Comparison of ENCODE assay signal across 13 cellular contexts in the genomic region with DNA sequence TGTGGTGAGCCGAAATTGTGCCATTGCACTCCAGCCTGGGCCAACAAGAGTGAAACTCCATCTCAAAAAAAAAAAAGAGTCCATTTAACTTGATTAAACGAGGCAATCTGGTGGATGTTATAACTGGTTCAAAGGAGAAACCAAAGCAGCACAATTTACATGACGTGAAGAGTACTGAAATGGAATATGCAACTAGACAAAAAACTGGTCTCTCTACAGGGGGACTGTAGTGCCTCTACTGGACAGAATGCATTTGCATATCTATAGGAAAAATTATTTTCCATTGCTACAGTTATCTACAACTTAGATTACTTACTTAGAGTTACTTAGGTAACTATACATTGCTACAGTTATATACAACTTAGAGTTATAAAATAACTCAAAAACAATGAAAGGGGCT. TPM values are rescaled to one million over a fixed set of nuclear protein-coding genes. Genes with fewer than 3 reads are reported as not detected.
DNase-seq lines count a peak whose midpoint lies in the region; ATAC-seq and TF ChIP-seq lines count a peak whose summit lies in the region.
"Had no signal": no experiment of that assay in that cellular context is flagged by ENCODE, and none has a peak within 500 bp of the region (broad histone marks: within the 10 kb centered on the region; RNA-seq: fewer than 3 reads in every experiment).

No MANE protein-coding gene starts in this region.

- peak; percentile 47 for TF ChIP-seq CTCF in BE2C (IDR thresholded peaks at IDR 0.05; ENCODE audit: low read depth, low read length)
- TF ChIP-seq CTCF in HFFc6 (IDR thresholded peaks at IDR 0.05) = peak; percentile 77
- peak; percentile 16 to 45 for TF ChIP-seq CTCF in brain (conservative IDR thresholded peaks at IDR 0.05)
- TF ChIP-seq CTCF in kidney epithelial cell (IDR thresholded peaks at IDR 0.05; ENCODE audit: insufficient read depth, low read length, poor library complexity, severe bottlenecking) = peak; percentile 27

- ATAC-seq in HG02588 (IDR thresholded peaks at IDR 0.05; ENCODE audit: unreplicated experiment) = no peak
- ATAC-seq: mucosa of descending colon had no signal

- H3K4me1 Mint-ChIP-seq in HFFc6 (ENCODE audit: low read depth) = peaks cover 76% of the 10 kb centered on the region
- peaks cover 81% of the 10 kb centered on the region for H3K4me1 Mint-ChIP-seq in brain

- no peak overlapping the region for H3K4me3 Mint-ChIP-seq in HFFc6
- H3K4me3 Mint-ChIP-seq in brain = peak overlapping the region in 1 of 5 experiments; percentile 75

- H3K27me3 Mint-ChIP-seq in HFFc6 (ENCODE audit: insufficient read depth) = peaks cover 7% of the 10 kb centered on the region
- peaks cover 12% of the 10 kb centered on the region for H3K27me3 Mint-ChIP-seq in brain

- H3K4me3 ChIP-seq in BE2C (ENCODE audit: low read depth, low read length) (no peak overlapping the region), kidney epithelial cell (ENCODE audit: low read depth, low read length) (no peak overlapping the region)
- H3K4me3 ChIP-seq: mucosa of descending colon had no signal

- DNase-seq in BE2C (no peak), HFFc6 (no peak), kidney epithelial cell (ENCODE audit: low read depth) (no peak), NCI-H1092 (lab: John Stamatoyannopoulos, UW) (no peak), T-helper 2 cell (no peak), pons (ENCODE audit: low spot score) (no peak)
- DNase-seq: GOT3; head of caudate nucleus; mucosa of descending colon; NCI-H1105; stimulated activated CD4-positive, alpha-beta T cell treated with anti-CD3 and anti-CD28 coated beads, Interleukin-12 subunit alpha, Interleukin-12 subunit beta, amount 100 ng/mL, for 4 hours had no signal

- H3K9me3 ChIP-seq in BE2C = peaks cover 2% of the 10 kb centered on the region; the same call in 1 of the 2 replicates
- H3K9me3 ChIP-seq: mucosa of descending colon had no signal

- H3K4me1 ChIP-seq in BE2C = peaks cover 10% of the 10 kb centered on the region

- H3K36me3 Mint-ChIP-seq in HFFc6 (ENCODE audit: low read depth) = peaks cover 20% of the 10 kb centered on the region
- H3K36me3 Mint-ChIP-seq in brain = no peaks in the 10 kb centered on the region

- peak overlapping the region; percentile 49; the same call in 1 of the 2 replicates for H3K27ac Mint-ChIP-seq in HFFc6
- peak overlapping the region in 3 of 5 experiments; percentile 52 to 88 (median 66) for H3K27ac Mint-ChIP-seq in brain

- H3K36me3 ChIP-seq in BE2C = no peaks in the 10 kb centered on the region
- no peaks in the 10 kb centered on the region for H3K36me3 ChIP-seq in kidney epithelial cell (ENCODE audit: control insufficient read depth, insufficient read depth, low read length)

- H3K27me3 ChIP-seq in BE2C (no peaks in the 10 kb centered on the region), kidney epithelial cell (ENCODE audit: control insufficient read depth, insufficient read depth, low read length) (no peaks in the 10 kb centered on the region)

- H3K9me3 Mint-ChIP-seq in HFFc6 (no peaks in the 10 kb centered on the region), brain (no peaks in the 10 kb centered on the region)

RNA-seq across cellular contexts. Expression of a gene that starts 2.7 kb away (rescaled TPM):
- polyA plus RNA-seq in BE2C (2012; ENCODE audit: insufficient read depth, insufficient read length, low read depth) = 66.5 TPM
- 100 to 1,000 TPM; 380 to 424 (median 413) TPM for total RNA-seq in HFFc6 (2021; fragmentation: NEBNext Ultra II Directional; extraction: Animal tissue kit (Norgen Biotek cat#: 25700))
- 69.0 TPM for polyA plus RNA-seq in brain (ENCODE audit: insufficient read depth, low read depth, low replicate concordance)
- total RNA-seq in kidney epithelial cell = 258 and 261 TPM in 2 replicates

RNA-seq across cellular contexts. Expression of a gene that starts 44.1 kb away (rescaled TPM):
- polyA plus RNA-seq in BE2C (2012; ENCODE audit: insufficient read depth, insufficient read length, low read depth) = not detected
- not detected for total RNA-seq in HFFc6 (2021; fragmentation: NEBNext Ultra II Directional; extraction: Animal tissue kit (Norgen Biotek cat#: 25700))
- polyA plus RNA-seq in brain (ENCODE audit: insufficient read depth, low read depth, low replicate concordance) = 0.61 TPM
- not detected in 2 replicates for total RNA-seq in kidney epithelial cell

Comparison
In these comparisons a context has a peak if more than half of its experiments do, and no peak if none do; other contexts are left out.
1. CTCF ChIP-seq: peak in every context shown above with its lines; median percentile 77 in HFFc6; 47 in BE2C; 30 in brain; 27 in kidney epithelial cell.